In the genomic region with DNA sequence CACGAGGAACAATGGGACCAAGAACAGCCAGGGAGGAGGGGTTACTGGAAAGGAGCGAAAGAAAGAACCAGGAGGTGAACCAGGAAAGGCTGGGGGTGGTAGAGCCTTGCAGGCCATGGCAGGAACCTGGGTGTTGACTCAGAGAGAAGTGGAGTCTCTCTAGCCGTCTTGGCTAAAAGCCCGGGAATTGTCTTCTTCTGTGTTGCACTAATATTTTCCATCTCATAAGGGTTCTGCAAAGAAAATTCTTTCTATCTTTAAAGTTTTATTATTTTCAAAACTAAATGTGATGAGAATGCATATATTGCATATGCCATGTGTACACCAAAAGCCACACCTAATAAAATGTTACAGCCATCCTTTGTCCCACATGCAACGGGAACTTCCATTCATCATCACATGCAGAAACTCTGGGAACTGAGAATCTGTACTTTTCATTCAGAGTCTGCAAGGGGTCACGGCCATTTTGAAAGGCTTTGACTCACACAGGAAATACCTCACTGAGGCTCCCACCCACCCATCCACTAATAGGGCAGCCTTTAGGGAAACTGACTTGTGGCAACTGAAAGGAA, we compare ENCODE assay signal across 12 cellular contexts. TPM values are rescaled to one million over a fixed set of nuclear protein-coding genes. Genes with fewer than 3 reads are reported as not detected.
DNase-seq lines count a peak whose midpoint lies in the region; ATAC-seq and TF ChIP-seq lines count a peak whose summit lies in the region.
"Had no signal": no experiment of that assay in that cellular context is flagged by ENCODE, and none has a peak within 500 bp of the region (broad histone marks: within the 10 kb centered on the region; RNA-seq: fewer than 3 reads in every experiment).

No MANE protein-coding gene starts in this region.

- peak; percentile 40 for DNase-seq in A172 (ENCODE audit: low spot score)
- peak; percentile 63 for DNase-seq in NCI-H2196 (lab: John Stamatoyannopoulos, UW; ENCODE audit: unreplicated experiment)
- DNase-seq in NCI-H1436 treated with DMSO at 0.1 percent for 48 hours (lab: John Stamatoyannopoulos, UW): no peak
- no peak for DNase-seq in activated CD8-positive, alpha-beta T cell treated with anti-CD3 and anti-CD28 coated beads for 36 hours
- DNase-seq in NCI-H1930 (lab: John Stamatoyannopoulos, UW): no peak
- DNase-seq: activated CD4-positive, CD25-positive, alpha-beta regulatory T cell treated with anti-CD3 and anti-CD28 coated beads, Interleukin-2, amount 50 U/mL, for 72 hours; KG1; NCI-H2171 had no signal

- no peaks in the 10 kb centered on the region for H3K27me3 Mint-ChIP-seq in dendritic cell treated with granulocyte-macrophage colony-stimulating factor and Interleukin-4, amounts not matched to agents 40 ng/mL and 50 ng/mL, for 4 days
- H3K27me3 Mint-ChIP-seq in nephron (ENCODE audit: low read depth): peaks cover 3% of the 10 kb centered on the region
- H3K27me3 Mint-ChIP-seq in activated CD8-positive, alpha-beta T cell treated with anti-CD3 and anti-CD28 coated beads for 36 hours: peaks cover 5% of the 10 kb centered on the region

- H3K36me3 Mint-ChIP-seq in dendritic cell treated with granulocyte-macrophage colony-stimulating factor and Interleukin-4, amounts not matched to agents 40 ng/mL and 50 ng/mL, for 4 days (ENCODE audit: low read depth): no peaks in the 10 kb centered on the region
- no peaks in the 10 kb centered on the region for H3K36me3 Mint-ChIP-seq in nephron (ENCODE audit: low read depth)
- H3K36me3 Mint-ChIP-seq in activated CD8-positive, alpha-beta T cell treated with anti-CD3 and anti-CD28 coated beads for 36 hours (ENCODE audit: low read depth): no peaks in the 10 kb centered on the region

- no peaks in the 10 kb centered on the region for H3K9me3 Mint-ChIP-seq in dendritic cell treated with granulocyte-macrophage colony-stimulating factor and Interleukin-4, amounts not matched to agents 40 ng/mL and 50 ng/mL, for 4 days
- H3K9me3 Mint-ChIP-seq in nephron: no peaks in the 10 kb centered on the region
- no peaks in the 10 kb centered on the region for H3K9me3 Mint-ChIP-seq in activated CD8-positive, alpha-beta T cell treated with anti-CD3 and anti-CD28 coated beads for 36 hours
- H3K9me3 Mint-ChIP-seq: activated T-helper 17 cell treated with anti-CD3 and anti-CD28 coated beads, Interleukin-2, amount 50 U/mL, for 72 hours had no signal

- peaks cover 17% of the 10 kb centered on the region for H3K4me1 Mint-ChIP-seq in dendritic cell treated with granulocyte-macrophage colony-stimulating factor and Interleukin-4, amounts not matched to agents 40 ng/mL and 50 ng/mL, for 4 days (ENCODE audit: low read depth)
- no peaks in the 10 kb centered on the region for H3K4me1 Mint-ChIP-seq in nephron
- no peaks in the 10 kb centered on the region for H3K4me1 Mint-ChIP-seq in activated CD8-positive, alpha-beta T cell treated with anti-CD3 and anti-CD28 coated beads for 36 hours (ENCODE audit: low read depth)
- H3K4me1 Mint-ChIP-seq: activated T-helper 17 cell treated with anti-CD3 and anti-CD28 coated beads, Interleukin-2, amount 50 U/mL, for 72 hours had no signal

- peak overlapping the region; percentile 80 for H3K27ac Mint-ChIP-seq in dendritic cell treated with granulocyte-macrophage colony-stimulating factor and Interleukin-4, amounts not matched to agents 40 ng/mL and 50 ng/mL, for 4 days
- peak overlapping the region; percentile 1 to 57 (median 8) for H3K27ac Mint-ChIP-seq in nephron
- no peak overlapping the region for H3K27ac Mint-ChIP-seq in activated CD8-positive, alpha-beta T cell treated with anti-CD3 and anti-CD28 coated beads for 36 hours
- H3K27ac Mint-ChIP-seq: activated T-helper 17 cell treated with anti-CD3 and anti-CD28 coated beads, Interleukin-2, amount 50 U/mL, for 72 hours had no signal

- CTCF ChIA-PET in activated CD8-positive, alpha-beta T cell treated with anti-CD3 and anti-CD28 coated beads for 36 hours (lab: Charles Lee): no interaction called here

- ATAC-seq in activated CD8-positive, alpha-beta T cell treated with anti-CD3 and anti-CD28 coated beads for 36 hours: no peak
- no peak for ATAC-seq in GM18870 (IDR thresholded peaks at IDR 0.05; ENCODE audit: unreplicated experiment)
- ATAC-seq: activated T-helper 17 cell treated with anti-CD3 and anti-CD28 coated beads, Interleukin-2, amount 50 U/mL, for 72 hours had no signal

- peak overlapping the region; percentile 5 for H3K4me3 Mint-ChIP-seq in dendritic cell treated with granulocyte-macrophage colony-stimulating factor and Interleukin-4, amounts not matched to agents 40 ng/mL and 50 ng/mL, for 4 days
- no peak overlapping the region for H3K4me3 Mint-ChIP-seq in nephron
- H3K4me3 Mint-ChIP-seq in activated CD8-positive, alpha-beta T cell treated with anti-CD3 and anti-CD28 coated beads for 36 hours: no peak overlapping the region
- H3K4me3 Mint-ChIP-seq: activated T-helper 17 cell treated with anti-CD3 and anti-CD28 coated beads, Interleukin-2, amount 50 U/mL, for 72 hours had no signal

- intact Hi-C loops in dendritic cell treated with granulocyte-macrophage colony-stimulating factor and Interleukin-4, amounts not matched to agents 40 ng/mL and 50 ng/mL, for 4 days (cut with micrococcal nuclease): no loop called here
- intact Hi-C loops in activated CD8-positive, alpha-beta T cell treated with anti-CD3 and anti-CD28 coated beads for 36 hours (cut with micrococcal nuclease): no loop called here

- POLR2A ChIA-PET in activated CD8-positive, alpha-beta T cell treated with anti-CD3 and anti-CD28 coated beads for 36 hours (lab: Charles Lee): no interaction called here

- no peak for TF ChIP-seq CTCF in nephron (IDR thresholded peaks at IDR 0.05; ENCODE audit: unreplicated experiment in 3 of 3)
- no peak for TF ChIP-seq CTCF in activated CD8-positive, alpha-beta T cell treated with anti-CD3 and anti-CD28 coated beads for 36 hours (IDR thresholded peaks at IDR 0.05)

RNA-seq across cellular contexts. Expression of a gene that starts 38.0 kb away (rescaled TPM):
- total RNA-seq in A172 (2014; rRNA removed; shearing (Covaris generic)): 0.05 TPM in 1 of 2 replicates, not detected in the other
- not detected for total RNA-seq in activated CD8-positive, alpha-beta T cell treated with anti-CD3 and anti-CD28 coated beads for 36 hours
- total RNA-seq: activated T-helper 17 cell treated with anti-CD3 and anti-CD28 coated beads, Interleukin-2, amount 50 U/mL, for 72 hours had no signal

Comparison
In these comparisons a context has a peak if more than half of its experiments do, and no peak if none do; other contexts are left out.
1. DNase-seq: peak in A172 (single experiment) and NCI-H2196 (single experiment); none in NCI-H1436 treated with DMSO at 0.1 percent for 48 hours (single experiment), activated CD8-positive, alpha-beta T cell treated with anti-CD3 and anti-CD28 coated beads for 36 hours (single experiment) and NCI-H1930 (0 of 2).